39 cellular contexts compared by ENCODE assay signal in genomic region chr12:68489273-68489672, GRCh38.
"Had no signal": no experiment of that assay in that cellular context is flagged by ENCODE, and none has a peak within 500 bp of the region (broad histone marks: within the 10 kb centered on the region; RNA-seq: fewer than 3 reads in every experiment).

No MANE protein-coding gene starts in this region.

- H3K4me3 ChIP-seq: adrenal gland, ascending aorta, body of pancreas, breast epithelium, cardiac muscle cell had no signal

- ATAC-seq: activated naive CD4-positive, alpha-beta T cell treated with anti-CD3 and anti-CD28 coated beads, Interleukin-2, amount 50 U/mL, for 72 hours; activated naive CD8-positive, alpha-beta T cell treated with anti-CD3 and anti-CD28 coated beads, Interleukin-2, amount 50 U/mL, for 24 hours; activated T-cell treated with anti-CD3 and anti-CD28 coated beads, Interleukin-2, amount 50 U/mL, for 4 hours; activated T-helper 17 cell treated with anti-CD3 and anti-CD28 coated beads, Interleukin-2, amount 50 U/mL, for 72 hours; body of pancreas had no signal

- H3K27ac Mint-ChIP-seq: activated naive CD4-positive, alpha-beta T cell treated with anti-CD3 and anti-CD28 coated beads for 36 hours; activated naive CD4-positive, alpha-beta T cell treated with anti-CD3 and anti-CD28 coated beads, Interleukin-2, amount 10 ng/mL, durations not matched to agents 7 days and 5 days; activated naive CD4-positive, alpha-beta T cell treated with anti-CD3 and anti-CD28 coated beads, Interleukin-2, amount 50 U/mL, for 24 hours; activated naive CD4-positive, alpha-beta T cell treated with anti-CD3 and anti-CD28 coated beads, Interleukin-2, amount 50 U/mL, for 72 hours; activated naive CD8-positive, alpha-beta T cell; activated naive CD8-positive, alpha-beta T cell treated with anti-CD3 and anti-CD28 coated beads for 36 hours; activated naive CD8-positive, alpha-beta T cell treated with anti-CD3 and anti-CD28 coated beads, Interleukin-2, amount 10 ng/mL, durations not matched to agents 7 days and 5 days; activated naive CD8-positive, alpha-beta T cell treated with anti-CD3 and anti-CD28 coated beads, Interleukin-2, amount 50 U/mL, for 24 hours; activated T-helper 1 cell treated with anti-CD3 and anti-CD28 coated beads, Interleukin-12 subunit alpha, Interleukin-12 subunit beta, Interleukin-2, Interleukin-4 antibody, amounts not matched to agents 30 ng/mL and 10 ng/mL and 1 ng/mL, durations not matched to agents 14 hours and 24 hours and 36 hours; activated T-helper 17 cell treated with anti-CD3 and anti-CD28 coated beads, Interleukin-2, amount 50 U/mL, for 72 hours; activated T-helper 2 cell treated with anti-CD3 and anti-CD28 coated beads, Interferon-gamma antibody, Interleukin-2, Interleukin-4, amounts not matched to agents 10 μg/mL and 5 μg/mL and 100 μg/mL, durations not matched to agents 14 hours and 24 hours and 36 hours; brain had no signal

- FAIRE-seq: astrocyte, bronchial epithelial cell, colon had no signal

- H3K9me3 Mint-ChIP-seq: activated naive CD4-positive, alpha-beta T cell treated with anti-CD3 and anti-CD28 coated beads for 36 hours; activated T-helper 2 cell treated with anti-CD3 and anti-CD28 coated beads, Interferon-gamma antibody, Interleukin-2, Interleukin-4, amounts not matched to agents 10 μg/mL and 5 μg/mL and 100 μg/mL, durations not matched to agents 14 hours and 24 hours and 36 hours; brain; central memory CD8-positive, alpha-beta T cell had no signal

- H3K4me1 Mint-ChIP-seq: brain had no signal

- DNase-seq: activated effector memory CD4-positive, alpha-beta T cell treated with anti-CD3 and anti-CD28 coated beads, Interleukin-2, amount 50 U/mL, for 16 hours; activated effector memory CD4-positive, alpha-beta T cell treated with Interleukin-2 at 50 U/mL for 16 hours; activated gamma-delta T cell; activated gamma-delta T cell treated with Interleukin-2 at 50 U/mL for 16 hours; activated naive CD4-positive, alpha-beta T cell; activated naive CD4-positive, alpha-beta T cell treated with anti-CD3 and anti-CD28 coated beads for 36 hours; activated naive CD4-positive, alpha-beta T cell treated with anti-CD3 and anti-CD28 coated beads, Interleukin-2, amount 10 ng/mL, durations not matched to agents 7 days and 5 days; activated naive CD4-positive, alpha-beta T cell treated with anti-CD3 and anti-CD28 coated beads, Interleukin-2, amount 50 U/mL, for 16 hours; activated naive CD4-positive, alpha-beta T cell treated with Interleukin-2 at 50 U/mL for 16 hours; activated naive CD8-positive, alpha-beta T cell treated with anti-CD3 and anti-CD28 coated beads for 36 hours; activated naive CD8-positive, alpha-beta T cell treated with anti-CD3 and anti-CD28 coated beads, Interleukin-2, amount 10 ng/mL, durations not matched to agents 7 days and 5 days; activated naive CD8-positive, alpha-beta T cell treated with anti-CD3 and anti-CD28 coated beads, Interleukin-2, amount 50 U/mL, for 24 hours; activated T-cell treated with anti-CD3 and anti-CD28 coated beads, Interleukin-2, amount 50 U/mL, for 1 hour; activated T-cell treated with anti-CD3 and anti-CD28 coated beads, Interleukin-2, amount 50 U/mL, for 4 hours; activated T-cell treated with anti-CD3 and anti-CD28 coated beads, Interleukin-2, amount 50 U/mL, for 48 hours; adrenal gland; amniotic stem cell; amygdala; anterior cingulate cortex; aorta; body of pancreas; brain microvascular endothelial cell; caudate nucleus; central memory CD4-positive, alpha-beta T cell; cerebellar nuclear complex had no signal

- H3K36me3 Mint-ChIP-seq: activated naive CD4-positive, alpha-beta T cell treated with anti-CD3 and anti-CD28 coated beads, Interleukin-2, amount 50 U/mL, for 24 hours; activated naive CD8-positive, alpha-beta T cell; brain had no signal

- H3K9me3 ChIP-seq: adrenal gland, ascending aorta, body of pancreas, breast epithelium had no signal

- H3K36me3 ChIP-seq: adrenal gland, ascending aorta, brain microvascular endothelial cell, breast epithelium, cardiac muscle cell had no signal

- H3K4me3 Mint-ChIP-seq: activated naive CD4-positive, alpha-beta T cell treated with anti-CD3 and anti-CD28 coated beads for 36 hours; activated naive CD4-positive, alpha-beta T cell treated with anti-CD3 and anti-CD28 coated beads, Interleukin-2, amount 10 ng/mL, durations not matched to agents 7 days and 5 days; activated naive CD4-positive, alpha-beta T cell treated with anti-CD3 and anti-CD28 coated beads, Interleukin-2, amount 50 U/mL, for 24 hours; activated naive CD8-positive, alpha-beta T cell; activated naive CD8-positive, alpha-beta T cell treated with anti-CD3 and anti-CD28 coated beads for 36 hours; activated naive CD8-positive, alpha-beta T cell treated with anti-CD3 and anti-CD28 coated beads, Interleukin-2, amount 10 ng/mL, durations not matched to agents 7 days and 5 days; activated naive CD8-positive, alpha-beta T cell treated with anti-CD3 and anti-CD28 coated beads, Interleukin-2, amount 50 U/mL, for 24 hours; activated T-cell treated with anti-CD3 and anti-CD28 coated beads, Interleukin-2, amount 50 U/mL, for 4 hours; activated T-helper 1 cell treated with anti-CD3 and anti-CD28 coated beads, Interleukin-12 subunit alpha, Interleukin-12 subunit beta, Interleukin-2, Interleukin-4 antibody, amounts not matched to agents 30 ng/mL and 10 ng/mL and 1 ng/mL, durations not matched to agents 14 hours and 24 hours and 36 hours; activated T-helper 17 cell treated with anti-CD3 and anti-CD28 coated beads, Interleukin-2, amount 50 U/mL, for 72 hours; brain; central memory CD8-positive, alpha-beta T cell had no signal

- H3K27ac ChIP-seq: adrenal gland, ascending aorta, body of pancreas, brain microvascular endothelial cell, breast epithelium, cardiac muscle cell had no signal

- H3K4me1 ChIP-seq: adrenal gland, ascending aorta, body of pancreas, breast epithelium had no signal

- H3K27me3 Mint-ChIP-seq: activated naive CD4-positive, alpha-beta T cell treated with anti-CD3 and anti-CD28 coated beads, Interleukin-2, amount 50 U/mL, for 24 hours; activated naive CD8-positive, alpha-beta T cell; activated naive CD8-positive, alpha-beta T cell treated with anti-CD3 and anti-CD28 coated beads for 36 hours; activated naive CD8-positive, alpha-beta T cell treated with anti-CD3 and anti-CD28 coated beads, Interleukin-2, amount 10 ng/mL, durations not matched to agents 7 days and 5 days; activated naive CD8-positive, alpha-beta T cell treated with anti-CD3 and anti-CD28 coated beads, Interleukin-2, amount 50 U/mL, for 24 hours; activated T-helper 17 cell treated with anti-CD3 and anti-CD28 coated beads, Interleukin-2, amount 50 U/mL, for 72 hours; central memory CD8-positive, alpha-beta T cell had no signal
